Comparison of ENCODE assay signal across 2 cellular contexts in the genomic region with DNA sequence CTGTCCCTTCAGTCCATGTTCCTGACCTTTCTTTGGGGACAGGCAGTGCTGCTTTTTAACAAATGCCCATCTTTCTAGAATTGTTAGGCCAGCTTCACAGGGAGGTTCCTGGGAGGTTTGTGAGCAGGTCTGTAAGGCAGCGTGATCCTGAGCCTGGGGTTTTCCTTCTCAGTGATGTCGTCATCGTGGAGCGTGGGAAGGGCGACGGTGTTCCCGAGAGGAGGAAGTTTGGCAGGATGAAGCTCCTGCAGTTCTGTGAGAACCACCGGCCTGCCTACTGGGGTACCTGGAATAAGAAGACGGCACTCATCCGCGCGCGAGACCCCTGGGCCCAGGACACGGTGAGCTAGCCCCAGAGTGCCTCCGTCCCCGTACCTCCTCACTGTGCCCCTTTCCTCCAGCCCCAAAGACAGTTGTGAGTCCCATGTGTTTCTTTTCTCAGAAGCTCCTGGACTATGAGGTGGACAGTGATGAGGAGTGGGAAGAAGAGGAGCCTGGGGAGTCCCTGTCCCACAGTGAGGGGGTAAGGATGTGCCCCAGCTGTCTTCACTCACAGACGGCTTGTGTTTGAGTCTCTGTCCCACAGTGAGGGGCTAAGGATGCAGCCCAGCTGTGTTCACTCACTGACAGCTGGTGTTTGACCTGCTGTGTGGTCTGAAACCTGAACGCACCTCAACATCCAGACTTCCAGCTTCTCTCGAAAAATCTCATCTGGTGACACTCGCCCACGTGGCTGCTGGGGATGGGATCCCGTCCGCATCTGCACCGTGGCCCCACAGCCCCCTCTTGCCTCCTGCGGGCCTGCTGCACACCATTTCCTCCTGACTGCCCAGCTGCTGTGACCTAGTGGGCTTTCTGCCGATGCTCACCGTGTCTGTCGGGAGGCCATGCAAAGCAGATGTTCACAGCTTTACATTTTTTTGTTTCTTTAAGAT.
TF ChIP-seq lines count a peak whose summit lies in the region.

No MANE protein-coding gene starts in this region.

TF ChIP-seq in IMR-90, 13 proteins besides CTCF, POLR2A, EP300 and RAD21:
- TF ChIP-seq RCOR1 (IDR thresholded peaks at IDR 0.05; ENCODE audit: insufficient replicate concordance, low read length) (no peak), NFE2L2 (IDR thresholded peaks at IDR 0.05; ENCODE audit: low read depth, low read length) (no peak), CEBPB (IDR thresholded peaks at IDR 0.05; ENCODE audit: low read depth, low read length) (peak; percentile 16; the same call in 1 of the 2 replicates), ELK1 (IDR thresholded peaks at IDR 0.05; ENCODE audit: borderline replicate concordance, low read depth, low read length) (no peak), RFX5 (IDR thresholded peaks at IDR 0.05; ENCODE audit: low read depth, low read length) (no peak), SMC3 (IDR thresholded peaks at IDR 0.05; ENCODE audit: low read depth, low read length) (no peak), CHD1 (IDR thresholded peaks at IDR 0.05; ENCODE audit: low read depth, low read length) (no peak), MAFK (IDR thresholded peaks at IDR 0.05; ENCODE audit: low read depth, low read length) (no peak)
- TF ChIP-seq, protein P1, sequence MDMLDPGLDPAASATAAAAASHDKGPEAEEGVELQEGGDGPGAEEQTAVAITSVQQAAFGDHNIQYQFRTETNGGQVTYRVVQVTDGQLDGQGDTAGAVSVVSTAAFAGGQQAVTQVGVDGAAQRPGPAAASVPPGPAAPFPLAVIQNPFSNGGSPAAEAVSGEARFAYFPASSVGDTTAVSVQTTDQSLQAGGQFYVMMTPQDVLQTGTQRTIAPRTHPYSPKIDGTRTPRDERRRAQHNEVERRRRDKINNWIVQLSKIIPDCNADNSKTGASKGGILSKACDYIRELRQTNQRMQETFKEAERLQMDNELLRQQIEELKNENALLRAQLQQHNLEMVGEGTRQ (IDR thresholded peaks at IDR 0.05; ENCODE audit: low read depth, low read length) = no peak

TF ChIP-seq in H1, 55 proteins besides CTCF, POLR2A, EP300 and RAD21:
- TF ChIP-seq EZH2 (IDR thresholded peaks at IDR 0.05; ENCODE audit: low read depth, low read length, severe bottlenecking) = no peak
- TF ChIP-seq CBX8 (IDR thresholded peaks at IDR 0.05; ENCODE audit: borderline replicate concordance, low read depth, low read length) = no peak
- TF ChIP-seq ATF3 (IDR thresholded peaks at IDR 0.05; ENCODE audit: insufficient read depth, low read depth, low read length) = no peak
- TF ChIP-seq POLR2AphosphoS5 (IDR thresholded peaks at IDR 0.05; ENCODE audit: low read depth, low read length) = 0 out of 2 replicates have a peak, but pooled peaks have one; percentile 18
